8 cellular contexts compared by ENCODE assay signal in genomic region chr5:180799902-180800801, GRCh38. TPM values are rescaled to one million over a fixed set of nuclear protein-coding genes. Genes with fewer than 3 reads are reported as not detected.
A peak's percentile ranks its signal among the peaks of the same experiment; 100 is the strongest.
DNase-seq lines count a peak whose midpoint lies in the region; FAIRE-seq and TF ChIP-seq lines count a peak whose summit lies in the region.

No MANE protein-coding gene starts in this region.

- TF ChIP-seq POLR2A in GM12891 (IDR thresholded peaks at IDR 0.05; ENCODE audit: low read depth, low read length) (no peak), erythroblast (IDR thresholded peaks at IDR 0.05; ENCODE audit: low read length) (no peak)

- FAIRE-seq in GM12891 (lab: Jason Lieb, UNC) (peak; percentile 28), frontal cortex (lab: Jason Lieb, UNC) (no peak)

- DNase-seq in GM12891 (ENCODE audit: insufficient read length, low spot score): no peak
- peak; percentile 59 for DNase-seq in T1000 (lab: John Stamatoyannopoulos, UW)
- peak; percentile 48 to 58 for DNase-seq in erythroblast (lab: John Stamatoyannopoulos, UW)
- peak; percentile 85 for DNase-seq in renal cortical epithelial cell (ENCODE audit: low read depth)
- no peak for DNase-seq in KG1 (lab: John Stamatoyannopoulos, UW)
- DNase-seq in activated gamma-delta T cell treated with Interleukin-2 at 50 U/mL for 16 hours: no peak
- no peak for DNase-seq in activated CD4-positive, alpha-beta T cell treated with anti-CD3 and anti-CD28 coated beads, Interleukin-2, amount 50 U/mL, for 4 hours
- DNase-seq in frontal cortex (ENCODE audit: low spot score in 2 of 2): no peak

TF ChIP-seq in GM12891, 5 proteins besides CTCF, POLR2A, EP300 and RAD21:
- TF ChIP-seq PAX5 (IDR thresholded peaks at IDR 0.05; ENCODE audit: insufficient read depth, low read length, severe bottlenecking): no peak
- no peak for TF ChIP-seq POLR2AphosphoS5 (IDR thresholded peaks at IDR 0.05; ENCODE audit: low read depth, low read length)
- no peak for TF ChIP-seq POU2F2 (IDR thresholded peaks at IDR 0.05; ENCODE audit: low read depth, low read length)

RNA-seq across cellular contexts. Expression of gene MGAT1, which starts 2.5 kb away (rescaled TPM):
- 67.1 TPM for polyA plus RNA-seq in GM12891 (2012; ENCODE audit: low read depth, missing spikeins)
- total RNA-seq in renal cortical epithelial cell: 44.1 and 58.4 TPM in 2 replicates
- 19.6 TPM for total RNA-seq in frontal cortex

Comparison
In these comparisons a context has a peak if more than half of its experiments do, and no peak if none do; other contexts are left out.
1. DNase-seq: peak in T1000 (single experiment), erythroblast (2 of 2) and renal cortical epithelial cell (single experiment); none in GM12891 (single experiment), KG1 (single experiment), activated gamma-delta T cell treated with Interleukin-2 at 50 U/mL for 16 hours (single experiment), activated CD4-positive, alpha-beta T cell treated with anti-CD3 and anti-CD28 coated beads, Interleukin-2, amount 50 U/mL, for 4 hours (0 of 2) and frontal cortex (0 of 2).